ENCODE assay signal across 17 cellular contexts in the genomic region with DNA sequence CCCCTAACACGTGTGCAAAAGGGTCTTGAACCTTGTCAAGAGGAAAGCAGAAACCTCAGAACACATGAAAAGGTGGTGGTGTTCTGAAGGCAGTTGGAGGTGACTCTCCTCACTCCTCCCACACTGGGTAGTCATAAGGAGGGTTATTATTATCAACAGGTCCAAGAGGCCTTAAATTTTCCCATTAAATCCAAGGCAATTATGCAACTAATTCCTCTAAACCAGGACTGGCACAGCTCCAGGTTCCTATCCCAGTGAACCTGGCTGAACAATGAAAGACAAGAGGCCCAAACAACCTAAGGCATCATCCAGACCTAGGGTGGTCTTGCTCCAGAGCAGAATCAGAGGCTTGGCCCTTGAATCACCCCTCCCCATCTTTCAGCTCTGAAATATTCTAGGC. TPM values are rescaled to one million over a fixed set of nuclear protein-coding genes. Genes with fewer than 3 reads are reported as not detected.
A peak's percentile ranks its signal among the peaks of the same experiment; 100 is the strongest.
DNase-seq lines count a peak whose midpoint lies in the region; ATAC-seq and TF ChIP-seq lines count a peak whose summit lies in the region.
"Had no signal": no experiment of that assay in that cellular context is flagged by ENCODE, and none has a peak within 500 bp of the region (broad histone marks: within the 10 kb centered on the region; RNA-seq: fewer than 3 reads in every experiment).

No MANE protein-coding gene starts in this region.

- DNase-seq in HFFc6: no peak
- no peak for DNase-seq in RWPE2 (ENCODE audit: low spot score)
- peak; percentile 88 for DNase-seq in renal cortical epithelial cell (ENCODE audit: low read depth)
- no peak for DNase-seq in WERI-Rb-1
- no peak for DNase-seq in AML-193 (lab: John Stamatoyannopoulos, UW)
- DNase-seq: C1 segment of cervical spinal cord, DMS 273 treated with DMSO at 0.1 percent for 48 hours, GF-D8, H9, MV-4-11, NCI-H1436, NCI-H2029 treated with DMSO at 0.1 percent for 48 hours, Right ventricle myocardium superior had no signal

- ATAC-seq in RWPE2 (ENCODE audit: low read depth) (peak; percentile 17; the same call in 1 of the 3 replicates), GM18498 (IDR thresholded peaks at IDR 0.05; ENCODE audit: unreplicated experiment) (no peak)
- ATAC-seq: A549, Panc1 had no signal

- peak overlapping the region; percentile 48; the same call in 1 of the 2 replicates for H3K27ac Mint-ChIP-seq in HFFc6

- no peak overlapping the region for H3K4me3 Mint-ChIP-seq in HFFc6
- H3K4me3 Mint-ChIP-seq: H9 had no signal

- H3K9me3 ChIP-seq in RWPE2 (ENCODE audit: severe bottlenecking) (no peaks in the 10 kb centered on the region), WERI-Rb-1 (ENCODE audit: severe bottlenecking) (no peaks in the 10 kb centered on the region)

- H3K36me3 ChIP-seq in RWPE2 (ENCODE audit: low read depth): no peaks in the 10 kb centered on the region
- no peaks in the 10 kb centered on the region for H3K36me3 ChIP-seq in WERI-Rb-1

- TF ChIP-seq CTCF in C4-2B (conservative IDR thresholded peaks at IDR 0.05): no peak
- no peak for TF ChIP-seq CTCF in HFFc6 (IDR thresholded peaks at IDR 0.05)
- no peak for TF ChIP-seq CTCF in RWPE2 (IDR thresholded peaks at IDR 0.05; ENCODE audit: poor library complexity, severe bottlenecking)
- TF ChIP-seq CTCF in WERI-Rb-1 (IDR thresholded peaks at IDR 0.05; ENCODE audit: low read depth, low read length): no peak

- peaks cover 88% of the 10 kb centered on the region for H3K36me3 Mint-ChIP-seq in HFFc6 (ENCODE audit: low read depth)

- H3K27ac ChIP-seq in C4-2B: peak overlapping the region; percentile 19; the same call in 1 of the 2 replicates
- no peak overlapping the region for H3K27ac ChIP-seq in RWPE2 (ENCODE audit: poor library complexity, severe bottlenecking)
- H3K27ac ChIP-seq in WERI-Rb-1: no peak overlapping the region
- H3K27ac ChIP-seq: A549 had no signal

- no peaks in the 10 kb centered on the region; the same call in 1 of the 2 replicates for H3K9me3 Mint-ChIP-seq in HFFc6
- H3K9me3 Mint-ChIP-seq: H9 had no signal

- peaks cover 88% of the 10 kb centered on the region for H3K4me1 Mint-ChIP-seq in HFFc6 (ENCODE audit: low read depth)

- no peaks in the 10 kb centered on the region for H3K27me3 Mint-ChIP-seq in HFFc6 (ENCODE audit: insufficient read depth)

- no peak overlapping the region for H3K4me3 ChIP-seq in RWPE2 (ENCODE audit: severe bottlenecking)
- no peak overlapping the region for H3K4me3 ChIP-seq in WERI-Rb-1 (ENCODE audit: low read depth, low read length)
- H3K4me3 ChIP-seq: A549 had no signal

- no peaks in the 10 kb centered on the region for H3K4me1 ChIP-seq in RWPE2 (ENCODE audit: insufficient read depth, poor library complexity, severe bottlenecking)

- no peaks in the 10 kb centered on the region for H3K27me3 ChIP-seq in RWPE2 (ENCODE audit: insufficient read depth, poor library complexity, severe bottlenecking)
- H3K27me3 ChIP-seq in WERI-Rb-1 (ENCODE audit: insufficient read depth, low read depth, severe bottlenecking): no peaks in the 10 kb centered on the region

RNA-seq across cellular contexts. Expression of a gene that starts 15.0 kb away (rescaled TPM):
- 100 to 1,000 TPM; 296 to 431 (median 335) TPM for total RNA-seq in HFFc6 (2021; fragmentation: NEBNext Ultra II Directional; extraction: Animal tissue kit (Norgen Biotek cat#: 25700))
- 112 and 722 TPM in 2 replicates for total RNA-seq in renal cortical epithelial cell
